9 cellular contexts compared by ENCODE assay signal in genomic region chr19:39613597-39613996, GRCh38. TPM values are rescaled to one million over a fixed set of nuclear protein-coding genes. Genes with fewer than 3 reads are reported as not detected.
"Had no signal": no experiment of that assay in that cellular context is flagged by ENCODE, and none has a peak within 500 bp of the region (broad histone marks: within the 10 kb centered on the region; RNA-seq: fewer than 3 reads in every experiment).

No MANE protein-coding gene starts in this region.

- ATAC-seq: GM12878 had no signal

- H3K4me3 ChIP-seq: GM12878 had no signal

- DNase-seq: GDM1, GF-D8 had no signal

- FAIRE-seq: G401.6, GM12878, GM12891, GM12892, GM18507, GM19239 had no signal

RNA-seq across cellular contexts. Expression of gene LGALS13, which starts 11.3 kb away (rescaled TPM):
- total RNA-seq: G401, GM12878 had no signal
- polyA plus RNA-seq: GM12878 had no signal

RNA-seq across cellular contexts. Expression of gene LGALS16, which starts 42.1 kb away (rescaled TPM):
- total RNA-seq: G401, GM12878 had no signal
- polyA plus RNA-seq: GM12878 had no signal
